ENCODE assay signal across 22 cellular contexts in genomic region chr3:64495413-64495812, GRCh38.
"Had no signal": no experiment of that assay in that cellular context is flagged by ENCODE, and none has a peak within 500 bp of the region (broad histone marks: within the 10 kb centered on the region; RNA-seq: fewer than 3 reads in every experiment).

No MANE protein-coding gene starts in this region.

- H3K27ac ChIP-seq: epithelial cell of prostate, esophagus squamous epithelium, gastrocnemius medialis, heart right ventricle, left lung, lower lobe of right lung had no signal

- H3K4me3 ChIP-seq: esophagus squamous epithelium, gastrocnemius medialis, heart right ventricle, left lung, lower lobe of right lung, mucosa of descending colon had no signal

- ATAC-seq: effector memory CD8-positive, alpha-beta T cell; esophagus mucosa; gastrocnemius medialis; heart right ventricle; left cardiac atrium; left lung; left ventricle myocardium superior; lower lobe of right lung; mucosa of descending colon; naive thymus-derived CD8-positive, alpha-beta T cell had no signal

- H3K36me3 ChIP-seq: esophagus squamous epithelium, gastrocnemius medialis, heart right ventricle, left lung, lower lobe of right lung had no signal

- DNase-seq: cortex of kidney; effector CD8-positive, alpha-beta T cell; effector memory CD8-positive, alpha-beta T cell; endodermal cell; erythroblast; esophagus squamous epithelium; foreskin fibroblast; foreskin melanocyte; gastrocnemius medialis; glutamatergic neuron; head of caudate nucleus; heart right ventricle; left cardiac atrium; left lung; left ventricle myocardium superior; lower lobe of right lung; mesenchymal stem cell; mucosa of descending colon; naive B cell; naive thymus-derived CD8-positive, alpha-beta T cell had no signal

- H3K4me1 ChIP-seq: gastrocnemius medialis, heart right ventricle, left lung had no signal

- H3K9me3 ChIP-seq: esophagus squamous epithelium, gastrocnemius medialis, heart right ventricle, left lung, lower lobe of right lung, mucosa of descending colon had no signal

- H3K27me3 ChIP-seq: gastrocnemius medialis had no signal
